10 cellular contexts compared by ENCODE assay signal in the genomic region with DNA sequence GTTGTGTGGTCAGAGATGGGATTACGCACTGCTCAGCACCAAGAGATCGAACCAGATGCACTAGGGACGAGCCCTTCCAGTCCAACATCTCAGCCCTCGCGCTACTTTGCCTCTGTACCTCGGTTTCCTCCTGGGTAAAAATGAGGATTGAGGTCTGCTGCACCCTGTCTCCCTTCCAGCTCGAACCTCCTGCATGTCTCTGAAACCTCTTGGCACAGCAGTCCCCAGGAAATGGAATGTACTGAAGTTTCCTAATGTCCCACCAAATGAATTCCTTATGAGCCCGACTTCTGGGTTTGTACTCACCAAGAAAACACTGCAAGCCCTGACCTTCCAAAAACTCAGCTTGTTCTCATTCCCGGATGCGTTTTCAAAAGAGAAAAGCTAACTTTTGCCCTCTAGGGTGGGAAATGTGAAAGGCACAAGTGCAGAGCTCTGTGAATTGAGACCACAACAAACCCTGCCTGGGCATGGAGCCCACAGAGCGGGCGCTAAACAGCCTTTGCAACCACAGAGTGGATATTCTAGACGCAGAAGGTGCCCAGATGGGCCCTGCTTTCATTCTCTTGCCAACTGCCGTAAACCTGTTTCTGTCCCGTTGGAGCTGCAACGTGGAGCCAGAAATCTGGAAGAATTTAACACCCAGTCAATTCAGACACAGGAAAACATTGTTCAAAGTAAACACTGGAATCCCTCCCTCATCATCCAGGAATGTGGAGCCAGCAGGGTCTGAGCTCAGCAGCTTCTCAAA. TPM values are rescaled to one million over a fixed set of nuclear protein-coding genes. Genes with fewer than 3 reads are reported as not detected.
DNase-seq lines count a peak whose midpoint lies in the region; TF ChIP-seq lines count a peak whose summit lies in the region.
"Had no signal": no experiment of that assay in that cellular context is flagged by ENCODE, and none has a peak within 500 bp of the region (broad histone marks: within the 10 kb centered on the region; RNA-seq: fewer than 3 reads in every experiment).

No MANE protein-coding gene starts in this region.

- no peaks in the 10 kb centered on the region for H3K27me3 ChIP-seq in BE2C

- peak overlapping the region; percentile 94 for H3K27ac ChIP-seq in substantia nigra (ENCODE audit: low read depth, low read length, poor library complexity, severe bottlenecking)

- H3K36me3 ChIP-seq in BE2C = no peaks in the 10 kb centered on the region

- no peaks in the 10 kb centered on the region for H3K4me1 ChIP-seq in BE2C

- DNase-seq in HT1080 (ENCODE audit: low read depth) = peak; percentile 61
- peak; percentile 72 for DNase-seq in brain pericyte (ENCODE audit: low read depth, low spot score)
- DNase-seq in left kidney (ENCODE audit: low read depth, low spot score) = peak; percentile 53
- peak in 44 of 49 donors; percentile 23 to 87 (median 68) for DNase-seq in substantia nigra (lab: John Stamatoyannopoulos, UW)
- no peak for DNase-seq in NOMO-1 (lab: John Stamatoyannopoulos, UW; ENCODE audit: unreplicated experiment in 2 of 2)
- DNase-seq in NCI-H345 (lab: John Stamatoyannopoulos, UW) = no peak
- DNase-seq in Kasumi-1 (lab: John Stamatoyannopoulos, UW) = no peak
- no peak for DNase-seq in BE2C
- DNase-seq: activated naive CD8-positive, alpha-beta T cell treated with anti-CD3 and anti-CD28 coated beads, Interleukin-2, amount 10 ng/mL, durations not matched to agents 7 days and 5 days; NCI-H748 treated with DMSO at 0.1 percent for 48 hours had no signal

- no peak for TF ChIP-seq CTCF in BE2C (IDR thresholded peaks at IDR 0.05; ENCODE audit: low read depth, low read length)

- no peak overlapping the region for H3K4me3 ChIP-seq in BE2C (ENCODE audit: low read depth, low read length)

- H3K9me3 ChIP-seq in BE2C = no peaks in the 10 kb centered on the region

RNA-seq across cellular contexts. Expression of a gene that starts 10.3 kb away (rescaled TPM):
- 0.53 TPM in 1 of 2 replicates, not detected in the other for total RNA-seq in HT1080 (2014; rRNA removed; shearing (Covaris generic))
- polyA plus RNA-seq in HT1080 (2015; cell fraction: cytosol; rRNA removed) = 0.21 and 0.43 TPM in 2 replicates
- polyA plus RNA-seq in HT1080 (2015; cell fraction: nucleus; rRNA removed) = 3.3 and 5.6 TPM in 2 replicates
- polyA plus RNA-seq in BE2C (2012; ENCODE audit: insufficient read depth, insufficient read length, low read depth) = not detected

Comparison
In these comparisons a context has a peak if more than half of its experiments do, and no peak if none do; other contexts are left out.
1. DNase-seq: peak in HT1080 (single experiment), brain pericyte (single experiment), left kidney (single experiment) and substantia nigra (44 of 49); none in NOMO-1 (0 of 2), NCI-H345 (single experiment), Kasumi-1 (0 of 2) and BE2C (single experiment).